Comparison of ENCODE assay signal across 3 cellular contexts in genomic region chr2:19288291-19288690, GRCh38.
"Had no signal": no experiment of that assay in that cellular context is flagged by ENCODE, and none has a peak within 500 bp of the region (broad histone marks: within the 10 kb centered on the region; RNA-seq: fewer than 3 reads in every experiment).

No MANE protein-coding gene starts in this region.

- ATAC-seq: GM12878 had no signal

- DNase-seq: GDM1, GF-D8 had no signal

- H3K4me3 ChIP-seq: GM12878 had no signal
